Comparison of ENCODE assay signal across 13 cellular contexts in the genomic region with DNA sequence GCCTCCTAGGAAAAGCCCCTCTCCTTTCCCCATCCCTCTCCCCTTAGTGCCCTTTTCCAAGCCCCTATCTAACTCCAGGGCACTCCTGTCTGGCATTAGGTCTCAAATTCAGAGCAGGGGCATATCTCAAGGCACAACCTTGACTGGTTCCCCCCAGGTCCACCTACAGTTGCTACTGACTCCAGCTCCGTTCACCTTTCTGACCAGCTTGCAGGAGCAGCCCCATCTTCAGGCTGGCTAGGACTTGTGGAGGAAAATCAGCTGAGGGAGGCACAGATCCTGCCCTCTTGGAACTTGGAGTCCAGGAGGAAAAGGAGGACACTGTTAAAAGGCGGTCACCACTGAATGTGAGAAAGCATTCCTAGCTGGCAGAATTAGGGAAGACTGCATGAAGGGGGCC.
DNase-seq lines count a peak whose midpoint lies in the region; ATAC-seq and TF ChIP-seq lines count a peak whose summit lies in the region.
"Had no signal": no experiment of that assay in that cellular context is flagged by ENCODE, and none has a peak within 500 bp of the region (broad histone marks: within the 10 kb centered on the region; RNA-seq: fewer than 3 reads in every experiment).

No MANE protein-coding gene starts in this region.

- H4K20me1 ChIP-seq in PC-9 (ENCODE audit: insufficient read depth), result no peaks in the 10 kb centered on the region

- H3K27me3 ChIP-seq in PC-9 (ENCODE audit: insufficient read depth, low read depth), result no peaks in the 10 kb centered on the region
- no peaks in the 10 kb centered on the region for H3K27me3 ChIP-seq in suprapubic skin

- peaks cover 46% of the 10 kb centered on the region for H3K79me2 ChIP-seq in PC-9 (ENCODE audit: low read depth)

- intact Hi-C loops in PC-9 (cut with micrococcal nuclease; ENCODE audit: unreplicated experiment), result loop anchor here (2.0 to 5.0 kb wide), 5 partner anchors 85 to 1142 kb away; no protein-coding TSS in a partner anchor
- intact Hi-C loops in posterior vena cava (cut with DNase I), result no loop called here

- no peak for TF ChIP-seq POLR2A in suprapubic skin (IDR thresholded peaks at IDR 0.05)

- no peak for TF ChIP-seq EP300 in suprapubic skin (IDR thresholded peaks at IDR 0.05)

- no peaks in the 10 kb centered on the region for H3K9me2 ChIP-seq in PC-9 (ENCODE audit: insufficient read depth)

- WGBS in suprapubic skin, result 66% methylated on average over 2 of the region's 2 CpGs

- POLR2A ChIA-PET in PC-9 (lab: Charles Lee; ENCODE audit: unreplicated experiment), result interaction anchor here (0.5 to 0.8 kb wide), 5 partner anchors 19 to 84 kb away, joined by 3 to 8 read pairs (median 6); no protein-coding TSS in a partner anchor

- peaks cover 68% of the 10 kb centered on the region for H3F3A ChIP-seq in PC-9 (ENCODE audit: insufficient read depth, low read depth)

- H2AFZ ChIP-seq in PC-9, result no peak overlapping the region

- no peak overlapping the region for H3K4me3 Mint-ChIP-seq in mesothelial cell of epicardium
- H3K4me3 Mint-ChIP-seq in glutamatergic neuron (ENCODE audit: unreplicated experiment), result no peak overlapping the region
- H3K4me3 Mint-ChIP-seq: activated CD4-positive, alpha-beta memory T cell treated with anti-CD3 and anti-CD28 coated beads, Interleukin-2, amount 10 ng/mL, durations not matched to agents 7 days and 5 days; H9 had no signal

- BruUV-seq in PC-9 (replicated peaks; lab: Mats Ljungman, UMichigan), result no TSS peak

- H3K4me1 Mint-ChIP-seq in mesothelial cell of epicardium (peaks cover 71% of the 10 kb centered on the region), glutamatergic neuron (ENCODE audit: low read depth, unreplicated experiment) (peaks cover 3% of the 10 kb centered on the region)
- H3K4me1 Mint-ChIP-seq: activated CD4-positive, alpha-beta memory T cell treated with anti-CD3 and anti-CD28 coated beads, Interleukin-2, amount 10 ng/mL, durations not matched to agents 7 days and 5 days had no signal

- H3K27ac Mint-ChIP-seq in mesothelial cell of epicardium (peak overlapping the region; percentile 91), glutamatergic neuron (ENCODE audit: unreplicated experiment) (no peak overlapping the region)
- H3K27ac Mint-ChIP-seq: activated CD4-positive, alpha-beta memory T cell treated with anti-CD3 and anti-CD28 coated beads, Interleukin-2, amount 10 ng/mL, durations not matched to agents 7 days and 5 days; H9 had no signal

- H3K27ac ChIP-seq in PC-9 (peak overlapping the region; percentile 93), coronary artery (peak overlapping the region; percentile 80 to 96), suprapubic skin (peak overlapping the region; percentile 89)
- H3K27ac ChIP-seq: C4-2B had no signal

- DNase-seq in PC-9, result no peak
- no peak for DNase-seq in coronary artery (ENCODE audit: low spot score)
- no peak for DNase-seq in mesothelial cell of epicardium (ENCODE audit: low spot score in 2 of 2, unreplicated experiment in 2 of 2)
- no peak for DNase-seq in suprapubic skin (ENCODE audit: low spot score in 2 of 2)
- no peak for DNase-seq in NCI-H187 (lab: John Stamatoyannopoulos, UW)
- no peak for DNase-seq in glutamatergic neuron
- DNase-seq in posterior vena cava (ENCODE audit: low spot score), result no peak
- DNase-seq: activated CD4-positive, alpha-beta memory T cell treated with anti-CD3 and anti-CD28 coated beads, Interleukin-2, amount 10 ng/mL, durations not matched to agents 7 days and 5 days; activated gamma-delta T cell treated with Interleukin-2 at 50 U/mL for 16 hours; cerebellar nuclear complex; H9 had no signal

- no peak for ATAC-seq in GM21576 (IDR thresholded peaks at IDR 0.05; ENCODE audit: unreplicated experiment)

- H3K9me3 Mint-ChIP-seq in mesothelial cell of epicardium (no peaks in the 10 kb centered on the region), glutamatergic neuron (ENCODE audit: unreplicated experiment) (peaks cover 4% of the 10 kb centered on the region)
- H3K9me3 Mint-ChIP-seq: activated CD4-positive, alpha-beta memory T cell treated with anti-CD3 and anti-CD28 coated beads, Interleukin-2, amount 10 ng/mL, durations not matched to agents 7 days and 5 days; H9 had no signal

- H3K4me3 ChIP-seq in PC-9 (peak overlapping the region; percentile 55), coronary artery (no peak overlapping the region), suprapubic skin (no peak overlapping the region)

- TF ChIP-seq CTCF in PC-9 (conservative IDR thresholded peaks at IDR 0.05) (no peak), coronary artery (IDR thresholded peaks at IDR 0.05) (no peak), mesothelial cell of epicardium (IDR thresholded peaks at IDR 0.05; ENCODE audit: unreplicated experiment) (no peak), suprapubic skin (IDR thresholded peaks at IDR 0.05) (no peak), glutamatergic neuron (IDR thresholded peaks at IDR 0.05; ENCODE audit: partially characterized antibody, unreplicated experiment) (no peak)

- 0 out of 2 replicates have a peak, but pooled peaks cover 2% of the 10 kb centered on the region for H3K36me3 ChIP-seq in PC-9 (ENCODE audit: low read depth)
- H3K36me3 ChIP-seq in suprapubic skin, result no peaks in the 10 kb centered on the region

- H3K9me3 ChIP-seq in PC-9 (ENCODE audit: insufficient read depth, low read depth) (no peaks in the 10 kb centered on the region), suprapubic skin (no peaks in the 10 kb centered on the region)

- CTCF ChIA-PET in PC-9 (lab: Charles Lee), result interaction anchor here (0.8 to 0.9 kb wide), 2 partner anchors 14 to 49 kb away, joined by 3 to 4 read pairs; no protein-coding TSS in a partner anchor

- no peaks in the 10 kb centered on the region for H3K27me3 Mint-ChIP-seq in mesothelial cell of epicardium (ENCODE audit: low read depth)
- no peaks in the 10 kb centered on the region for H3K27me3 Mint-ChIP-seq in glutamatergic neuron (ENCODE audit: unreplicated experiment)
- H3K27me3 Mint-ChIP-seq: activated CD4-positive, alpha-beta memory T cell treated with anti-CD3 and anti-CD28 coated beads, Interleukin-2, amount 10 ng/mL, durations not matched to agents 7 days and 5 days had no signal

- H3K4me2 ChIP-seq in PC-9, result peak overlapping the region; percentile 92

- no peaks in the 10 kb centered on the region for H3K36me3 Mint-ChIP-seq in mesothelial cell of epicardium
- no peaks in the 10 kb centered on the region for H3K36me3 Mint-ChIP-seq in glutamatergic neuron (ENCODE audit: unreplicated experiment)

- H3K4me1 ChIP-seq in PC-9 (replicated peaks; ENCODE audit: insufficient read depth) (peaks cover 82% of the 10 kb centered on the region), suprapubic skin (peaks cover 79% of the 10 kb centered on the region)
